24 cellular contexts compared by ENCODE assay signal in genomic region chr10:21894648-21895342, GRCh38.
"Had no signal": no experiment of that assay in that cellular context is flagged by ENCODE, and none has a peak within 500 bp of the region (broad histone marks: within the 10 kb centered on the region; RNA-seq: fewer than 3 reads in every experiment).

No MANE protein-coding gene starts in this region.

- H3K36me3 ChIP-seq: breast epithelium, uterus had no signal

- H3K4me3 ChIP-seq: breast epithelium, left lung, lung, testis, uterus had no signal

- H3K27me3 Mint-ChIP-seq: activated CD4-positive, alpha-beta T cell treated with anti-CD3 and anti-CD28 coated beads for 36 hours; activated naive CD8-positive, alpha-beta T cell treated with anti-CD3 and anti-CD28 coated beads, Interleukin-2, amount 10 ng/mL, durations not matched to agents 7 days and 5 days; central memory CD8-positive, alpha-beta T cell; naive thymus-derived CD8-positive, alpha-beta T cell; progenitor cell of endocrine pancreas; stimulated activated naive B cell treated with anti-CD40 and anti-IgM and Interleukin-4, amounts not matched to agents 10 μg/mL and 1 μg/mL and 100 μg/mL, for 72 hours had no signal

- ATAC-seq: activated CD4-positive, alpha-beta T cell treated with anti-CD3 and anti-CD28 coated beads for 36 hours; activated T-cell treated with anti-CD3 and anti-CD28 coated beads, Interleukin-2, amount 50 U/mL, for 4 hours; foreskin keratinocyte; left lung; naive thymus-derived CD8-positive, alpha-beta T cell; stimulated activated naive B cell treated with anti-CD40 and anti-IgM and Interleukin-4, amounts not matched to agents 10 μg/mL and 1 μg/mL and 100 μg/mL, for 72 hours; WTC11 had no signal

- H3K27ac ChIP-seq: breast epithelium, foreskin keratinocyte, left lung, testis, uterus had no signal

- DNase-seq: activated CD4-positive, alpha-beta T cell treated with anti-CD3 and anti-CD28 coated beads for 36 hours; activated CD4-positive, alpha-beta T cell treated with anti-CD3 and anti-CD28 coated beads, Interleukin-2, amount 50 U/mL, for 48 hours; activated CD8-positive, alpha-beta memory T cell treated with anti-CD3 and anti-CD28 coated beads, Interleukin-2, amount 50 U/mL, for 48 hours; activated naive CD4-positive, alpha-beta T cell treated with Interleukin-2 at 50 U/mL for 16 hours; activated naive CD8-positive, alpha-beta T cell treated with anti-CD3 and anti-CD28 coated beads, Interleukin-2, amount 10 ng/mL, durations not matched to agents 7 days and 5 days; activated T-cell treated with anti-CD3 and anti-CD28 coated beads, Interleukin-2, amount 50 U/mL, for 4 hours; amniotic stem cell; effector memory CD4-positive, alpha-beta T cell; foreskin keratinocyte; kidney glomerular epithelial cell; left lung; naive thymus-derived CD8-positive, alpha-beta T cell; stimulated activated CD4-positive, alpha-beta T cell treated with anti-CD3 and anti-CD28 coated beads, Interleukin-2, amount 100 ng/mL, for 48 hours; stimulated activated CD8-positive, alpha-beta memory T cell treated with anti-CD3 and anti-CD28 coated beads, Interleukin-4, amount 100 ng/mL, for 48 hours; stimulated activated naive B cell treated with anti-CD40 and anti-IgM and Interleukin-4, amounts not matched to agents 10 μg/mL and 1 μg/mL and 100 μg/mL, for 72 hours; testis; trophoblast cell; uterus had no signal

- H3K27me3 ChIP-seq: breast epithelium, foreskin keratinocyte, left lung, testis, uterus had no signal

- H3K4me1 ChIP-seq: breast epithelium, foreskin keratinocyte, left lung, testis, uterus had no signal

- H3K4me3 Mint-ChIP-seq: activated CD4-positive, alpha-beta T cell treated with anti-CD3 and anti-CD28 coated beads for 36 hours; activated naive CD8-positive, alpha-beta T cell treated with anti-CD3 and anti-CD28 coated beads, Interleukin-2, amount 10 ng/mL, durations not matched to agents 7 days and 5 days; activated T-cell treated with anti-CD3 and anti-CD28 coated beads, Interleukin-2, amount 50 U/mL, for 4 hours; central memory CD8-positive, alpha-beta T cell; naive thymus-derived CD8-positive, alpha-beta T cell; stimulated activated naive B cell treated with anti-CD40 and anti-IgM and Interleukin-4, amounts not matched to agents 10 μg/mL and 1 μg/mL and 100 μg/mL, for 72 hours; WTC11 had no signal

- H3K27ac Mint-ChIP-seq: activated CD4-positive, alpha-beta T cell treated with anti-CD3 and anti-CD28 coated beads for 36 hours; activated naive CD8-positive, alpha-beta T cell treated with anti-CD3 and anti-CD28 coated beads, Interleukin-2, amount 10 ng/mL, durations not matched to agents 7 days and 5 days; naive thymus-derived CD8-positive, alpha-beta T cell; stimulated activated naive B cell treated with anti-CD40 and anti-IgM and Interleukin-4, amounts not matched to agents 10 μg/mL and 1 μg/mL and 100 μg/mL, for 72 hours; WTC11 had no signal

- H3K9me3 ChIP-seq: testis had no signal

- H3K4me1 Mint-ChIP-seq: WTC11 had no signal

- FAIRE-seq: colon had no signal
